In genomic region chrX:44997282-44997813, GRCh38 we compare ENCODE assay signal across 13 cellular contexts.
DNase-seq lines count a peak whose midpoint lies in the region; ATAC-seq and TF ChIP-seq lines count a peak whose summit lies in the region.
"Had no signal": no experiment of that assay in that cellular context is flagged by ENCODE, and none has a peak within 500 bp of the region (broad histone marks: within the 10 kb centered on the region; RNA-seq: fewer than 3 reads in every experiment).

No MANE protein-coding gene starts in this region.

- POLR2A ChIA-PET in Caco-2 (lab: Charles Lee) = no interaction called here

- no peaks in the 10 kb centered on the region for H3K27me3 ChIP-seq in Caco-2 (replicated peaks; ENCODE audit: control insufficient read depth, insufficient read depth, low read length)
- no peaks in the 10 kb centered on the region for H3K27me3 ChIP-seq in trophoblast cell (ENCODE audit: insufficient read depth, low read length)
- H3K27me3 ChIP-seq in esophagus squamous epithelium = no peaks in the 10 kb centered on the region

- H4K91ac ChIP-seq in trophoblast cell (ENCODE audit: low read depth, low read length) = no peak overlapping the region

- no peak overlapping the region for H3K14ac ChIP-seq in trophoblast cell (ENCODE audit: low read length)

- H2BK5ac ChIP-seq in trophoblast cell (ENCODE audit: low read depth, low read length, poor library complexity) = no peak overlapping the region

- H3K27me3 Mint-ChIP-seq in Caco-2 (ENCODE audit: insufficient read depth, unreplicated experiment) = no peaks in the 10 kb centered on the region
- H3K27me3 Mint-ChIP-seq in activated T-helper 17 cell treated with anti-CD3 and anti-CD28 coated beads, Interleukin-2, amount 50 U/mL, for 72 hours = no peaks in the 10 kb centered on the region

- peaks cover 41% of the 10 kb centered on the region for H3K36me3 Mint-ChIP-seq in Caco-2 (ENCODE audit: insufficient read depth, unreplicated experiment)
- peaks cover 35% of the 10 kb centered on the region for H3K36me3 Mint-ChIP-seq in activated T-helper 17 cell treated with anti-CD3 and anti-CD28 coated beads, Interleukin-2, amount 50 U/mL, for 72 hours (ENCODE audit: low read depth)

- H3K4me1 ChIP-seq in Caco-2 (0 out of 2 replicates have a peak, but pooled peaks cover 3% of the 10 kb centered on the region), trophoblast cell (ENCODE audit: control insufficient read depth in 1 of 2, insufficient read depth in 2 of 2, low read length in 2 of 2) (peaks cover 0 to 6% of the 10 kb centered on the region in 2 experiments), esophagus squamous epithelium (peaks cover 8 to 29% (median 16%) of the 10 kb centered on the region in 3 donors)

- no peak overlapping the region for H4K8ac ChIP-seq in trophoblast cell (ENCODE audit: low read depth, low read length)

- H3K18ac ChIP-seq in trophoblast cell (ENCODE audit: low read length) = no peak overlapping the region

- no peak overlapping the region for H4K12ac ChIP-seq in trophoblast cell (ENCODE audit: low read depth, low read length)

- H3K4me2 ChIP-seq in trophoblast cell (ENCODE audit: low read length) = no peak overlapping the region
- H3K4me2 ChIP-seq: SK-N-SH had no signal

- no peak overlapping the region for H3K23ac ChIP-seq in trophoblast cell (ENCODE audit: low read length)

- peak overlapping the region; percentile 53 for H3K27ac Mint-ChIP-seq in Caco-2 (ENCODE audit: unreplicated experiment)
- peak overlapping the region; percentile 91 for H3K27ac Mint-ChIP-seq in activated T-helper 17 cell treated with anti-CD3 and anti-CD28 coated beads, Interleukin-2, amount 50 U/mL, for 72 hours

- H2BK12ac ChIP-seq in trophoblast cell (ENCODE audit: low read length) = no peak overlapping the region

- DNase-seq in Caco-2 (no peak), trophoblast cell (no peak), HCEC 1CT (no peak), NCI-H1436 (lab: John Stamatoyannopoulos, UW) (no peak), esophagus squamous epithelium (lab: John Stamatoyannopoulos, UW) (no peak)
- DNase-seq: activated CD4-positive, alpha-beta T cell treated with anti-CD3 and anti-CD28 coated beads for 4 hours; NK-92 treated with Interleukin-12 subunit alpha and Interleukin-12 subunit beta, amount 100 ng/mL, for 24 hours; retina; SK-N-SH; stimulated activated CD4-positive, alpha-beta T cell treated with anti-CD3 and anti-CD28 coated beads, Interleukin-4, amount 100 ng/mL, for 4 hours had no signal

- BruUV-seq in Caco-2 (replicated peaks; lab: Mats Ljungman, UMichigan) = no TSS peak

- no peaks in the 10 kb centered on the region for H3K36me3 ChIP-seq in Caco-2 (ENCODE audit: control insufficient read depth, insufficient read depth, low read length)
- peaks cover 0 to 2% of the 10 kb centered on the region in 2 experiments for H3K36me3 ChIP-seq in trophoblast cell (ENCODE audit: control insufficient read depth in 1 of 2, insufficient read depth in 2 of 2, low read length in 2 of 2)
- H3K36me3 ChIP-seq in esophagus squamous epithelium = no peaks in the 10 kb centered on the region
- H3K36me3 ChIP-seq: HAP-1 had no signal

- H3K27ac ChIP-seq in trophoblast cell (ENCODE audit: low read depth, low read length) (no peak overlapping the region), esophagus squamous epithelium (no peak overlapping the region)

- no peak overlapping the region for H2BK120ac ChIP-seq in trophoblast cell (ENCODE audit: insufficient read depth, low read length, poor library complexity)

- ATAC-seq in activated T-helper 17 cell treated with anti-CD3 and anti-CD28 coated beads, Interleukin-2, amount 50 U/mL, for 72 hours (replicated peaks) = no peak

- no peak overlapping the region for H2AFZ ChIP-seq in trophoblast cell (ENCODE audit: insufficient read depth, low read length, poor library complexity)

- intact Hi-C loops in Caco-2 (cut with micrococcal nuclease; ENCODE audit: unreplicated experiment) = no loop called here
- intact Hi-C loops in esophagus squamous epithelium (cut with DNase I) = no loop called here

- H3K79me1 ChIP-seq in trophoblast cell (ENCODE audit: low read length) = no peaks in the 10 kb centered on the region

- H3K4me3 Mint-ChIP-seq in Caco-2 (ENCODE audit: unreplicated experiment) = no peak overlapping the region
- H3K4me3 Mint-ChIP-seq in activated T-helper 17 cell treated with anti-CD3 and anti-CD28 coated beads, Interleukin-2, amount 50 U/mL, for 72 hours = peak overlapping the region; percentile 80

- H3K9ac ChIP-seq in trophoblast cell (ENCODE audit: low read length) = no peak overlapping the region
- H3K9ac ChIP-seq: SK-N-SH had no signal

- no CpG with 5 or more reads among the region's 10 CpGs for WGBS in trophoblast cell (ENCODE audit: extremely low coverage, insufficient coverage, insufficient read length)
- 66 to 86% methylated on average over 9 to 10 of the region's 10 CpGs for WGBS in esophagus squamous epithelium, 2 donors

- H2AK5ac ChIP-seq in trophoblast cell (ENCODE audit: low read length) = no peak overlapping the region

- no peaks in the 10 kb centered on the region for H3K9me3 Mint-ChIP-seq in Caco-2 (ENCODE audit: unreplicated experiment)
- H3K9me3 Mint-ChIP-seq in activated T-helper 17 cell treated with anti-CD3 and anti-CD28 coated beads, Interleukin-2, amount 50 U/mL, for 72 hours = no peaks in the 10 kb centered on the region

- peak; percentile 24 for TF ChIP-seq POLR2A in GM19193 (IDR thresholded peaks at IDR 0.05; ENCODE audit: extremely low read depth, insufficient read depth, insufficient read length)
- no peak for TF ChIP-seq POLR2A in esophagus squamous epithelium (IDR thresholded peaks at IDR 0.05)

- CTCF ChIA-PET in Caco-2 (lab: Charles Lee) = no interaction called here

- H3K4ac ChIP-seq in trophoblast cell (ENCODE audit: low read depth, low read length) = peak overlapping the region; percentile 35

- H3K4me3 ChIP-seq in Caco-2 (ENCODE audit: low read depth, low read length) (no peak overlapping the region), trophoblast cell (ENCODE audit: low read depth, low read length) (no peak overlapping the region), esophagus squamous epithelium (no peak overlapping the region)
- H3K4me3 ChIP-seq: HAP-1 had no signal

- TF ChIP-seq CTCF in Caco-2 (IDR thresholded peaks at IDR 0.05; ENCODE audit: insufficient read depth in 1 of 2, low read depth in 1 of 2, low read length in 1 of 2, severe bottlenecking in 1 of 2, unreplicated experiment in 1 of 2) (no peak), esophagus squamous epithelium (IDR thresholded peaks at IDR 0.05) (no peak)

- H3K9me3 ChIP-seq in Caco-2 = no peaks in the 10 kb centered on the region
- H3K9me3 ChIP-seq in trophoblast cell (ENCODE audit: insufficient read depth, low read depth, low read length) = no peaks in the 10 kb centered on the region
- H3K9me3 ChIP-seq in esophagus squamous epithelium = no peaks in the 10 kb centered on the region
- H3K9me3 ChIP-seq: HAP-1, SK-N-SH had no signal

- peaks cover 29% of the 10 kb centered on the region for H3K4me1 Mint-ChIP-seq in Caco-2 (ENCODE audit: low read depth, unreplicated experiment)
- peaks cover 23% of the 10 kb centered on the region for H3K4me1 Mint-ChIP-seq in activated T-helper 17 cell treated with anti-CD3 and anti-CD28 coated beads, Interleukin-2, amount 50 U/mL, for 72 hours

- peaks cover 5% of the 10 kb centered on the region for H3K79me2 ChIP-seq in trophoblast cell (ENCODE audit: control insufficient read depth, insufficient read depth, low read length, poor library complexity)
